19 cellular contexts compared by ENCODE assay signal in the genomic region with DNA sequence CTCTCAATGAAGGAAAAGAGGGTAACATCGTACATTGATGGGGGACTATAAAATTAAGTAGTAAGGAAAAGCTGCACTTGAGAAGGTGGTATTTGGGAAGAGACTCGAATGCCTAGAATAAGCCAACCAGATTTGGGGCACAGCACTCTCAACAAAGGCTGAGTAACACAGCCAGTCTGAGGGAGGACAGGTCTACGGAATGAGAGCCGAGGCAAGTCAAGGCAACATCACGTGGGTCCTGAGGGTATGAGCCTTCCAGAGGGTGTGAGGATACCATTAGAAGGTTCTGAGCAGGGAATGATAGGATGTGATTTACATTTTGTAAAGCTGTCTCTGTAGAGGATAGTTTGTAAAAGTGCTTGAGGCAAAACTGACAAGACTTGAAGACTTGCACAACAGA.
"Had no signal": no experiment of that assay in that cellular context is flagged by ENCODE, and none has a peak within 500 bp of the region (broad histone marks: within the 10 kb centered on the region; RNA-seq: fewer than 3 reads in every experiment).

No MANE protein-coding gene starts in this region.

- H2AFZ ChIP-seq: parathyroid adenoma had no signal

- H3K9ac ChIP-seq: parathyroid adenoma had no signal

- H3K27me3 Mint-ChIP-seq: dendritic cell treated with granulocyte-macrophage colony-stimulating factor and Interleukin-4, amounts not matched to agents 40 ng/mL and 50 ng/mL, for 4 days; memory B cell had no signal

- H3K36me3 ChIP-seq: esophagus squamous epithelium, left lung, lower lobe of right lung, thoracic aorta, transverse colon had no signal

- H3K27me3 ChIP-seq: esophagus squamous epithelium, left lung, stomach, transverse colon had no signal

- H3K4me1 Mint-ChIP-seq: memory B cell had no signal

- DNase-seq: esophagus squamous epithelium; foreskin fibroblast; immature natural killer cell; left lung; lower lobe of right lung; occipital lobe; stimulated activated CD4-positive, alpha-beta T cell treated with anti-CD3 and anti-CD28 coated beads, Interleukin-2, amount 100 ng/mL, for 24 hours; stimulated activated CD4-positive, alpha-beta T cell treated with anti-CD3 and anti-CD28 coated beads, Interleukin-4, amount 100 ng/mL, for 4 hours; stimulated activated naive CD4-positive, alpha-beta T cell; stomach; substantia nigra; transverse colon had no signal

- H3K27ac ChIP-seq: esophagus squamous epithelium, left lung, lower lobe of right lung, parathyroid adenoma, stomach, thoracic aorta, transverse colon had no signal

- H3K4me3 ChIP-seq: esophagus squamous epithelium, left lung, lower lobe of right lung, stomach, thoracic aorta, transverse colon had no signal

- H3K79me2 ChIP-seq: parathyroid adenoma had no signal

- ATAC-seq: left lung, lower lobe of right lung, sciatic nerve had no signal

- H3K4me1 ChIP-seq: esophagus squamous epithelium, left lung, lower lobe of right lung, parathyroid adenoma had no signal

- H3K4me3 Mint-ChIP-seq: dendritic cell treated with granulocyte-macrophage colony-stimulating factor and Interleukin-4, amounts not matched to agents 40 ng/mL and 50 ng/mL, for 4 days; immature natural killer cell; memory B cell; mesothelial cell of epicardium; nephron had no signal

- H3K27ac Mint-ChIP-seq: dendritic cell treated with granulocyte-macrophage colony-stimulating factor and Interleukin-4, amounts not matched to agents 40 ng/mL and 50 ng/mL, for 4 days; memory B cell; mesothelial cell of epicardium; nephron had no signal

- H3K9me3 ChIP-seq: lower lobe of right lung, thoracic aorta, transverse colon had no signal
